ENCODE assay signal across 19 cellular contexts in the genomic region with DNA sequence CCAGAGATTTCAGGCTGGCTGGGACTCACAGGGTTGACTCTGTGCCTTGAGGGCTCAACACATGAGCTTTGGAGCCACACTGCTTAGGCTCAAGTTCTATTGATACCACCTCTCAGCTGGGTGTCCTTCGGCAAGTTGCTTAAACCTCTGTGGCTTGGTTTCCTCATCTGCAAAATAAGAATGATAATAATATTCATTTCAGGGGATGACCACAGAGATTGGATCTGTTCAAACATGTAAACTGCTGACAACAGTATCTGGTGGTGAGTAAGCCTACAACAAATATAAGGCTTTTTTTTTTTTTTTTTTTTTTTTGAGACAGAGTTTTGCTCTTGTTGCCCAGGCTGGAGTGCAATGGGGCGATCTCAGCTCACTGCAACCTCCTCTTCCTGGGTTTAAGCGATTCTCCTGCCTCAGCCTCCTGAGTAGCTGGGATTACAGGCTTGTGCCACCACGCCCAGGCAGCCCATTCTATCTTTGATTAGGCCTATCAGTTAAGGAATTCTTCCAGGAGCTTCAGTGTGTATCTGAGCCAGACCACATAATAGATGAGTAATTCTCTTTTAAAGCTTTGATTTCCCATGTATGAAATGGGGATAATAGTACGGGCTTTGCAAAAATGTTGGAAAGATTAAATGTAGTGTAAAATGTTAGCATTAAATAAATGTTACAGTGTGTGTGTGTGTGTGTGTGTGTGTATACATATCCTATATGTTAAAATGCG.
DNase-seq lines count a peak whose midpoint lies in the region; ATAC-seq and TF ChIP-seq lines count a peak whose summit lies in the region.
"Had no signal": no experiment of that assay in that cellular context is flagged by ENCODE, and none has a peak within 500 bp of the region (broad histone marks: within the 10 kb centered on the region; RNA-seq: fewer than 3 reads in every experiment).

No MANE protein-coding gene starts in this region.

- no peak for TF ChIP-seq POLR2A in breast epithelium (IDR thresholded peaks at IDR 0.05)

- TF ChIP-seq CTCF in MCF 10A (IDR thresholded peaks at IDR 0.05; ENCODE audit: unreplicated experiment) (no peak), breast epithelium (IDR thresholded peaks at IDR 0.05) (no peak)

- CTCF ChIA-PET in MCF 10A (lab: Yijun Ruan, JAX), result interaction anchor here (0.7 to 1.4 kb wide), 4 partner anchors 10 to 596 kb away, joined by 3 to 6 read pairs (median 4); no protein-coding TSS in a partner anchor
- CTCF ChIA-PET in activated CD4-positive, alpha-beta T cell treated with anti-CD3 and anti-CD28 coated beads, Interleukin-2, amount 10 ng/mL, durations not matched to agents 7 days and 5 days (lab: Charles Lee), result no interaction called here
- CTCF ChIA-PET in activated CD4-positive, alpha-beta T cell treated with anti-CD3 and anti-CD28 coated beads for 36 hours (lab: Charles Lee), result no interaction called here

- no peaks in the 10 kb centered on the region for H3K27me3 ChIP-seq in breast epithelium
- no peaks in the 10 kb centered on the region for H3K27me3 ChIP-seq in esophagus (ENCODE audit: control insufficient read depth in 1 of 2, insufficient read depth in 2 of 2, low read length in 2 of 2)
- H3K27me3 ChIP-seq: BE2C, Peyer's patch had no signal

- DNase-seq in MCF 10A (ENCODE audit: unreplicated experiment) (peak; percentile 76), breast epithelium (ENCODE audit: low spot score in 2 of 2) (no peak), kidney glomerular epithelial cell (lab: John Stamatoyannopoulos, UW) (peak; percentile 56), NCI-H1436 treated with DMSO at 0.1 percent for 48 hours (lab: John Stamatoyannopoulos, UW) (no peak)
- no peak for DNase-seq in effector CD4-positive, alpha-beta T cell
- no peak for DNase-seq in activated CD4-positive, alpha-beta T cell treated with anti-CD3 and anti-CD28 coated beads, Interleukin-2, amount 10 ng/mL, durations not matched to agents 7 days and 5 days
- no peak for DNase-seq in activated CD4-positive, alpha-beta T cell treated with anti-CD3 and anti-CD28 coated beads for 36 hours
- DNase-seq: BE2C; CD4-positive, alpha-beta T cell; DMS79 treated with DMSO at 0.1 percent for 48 hours; NCI-H146; NCI-H2081; NCI-H82; Peyer's patch; SHP77; SK-N-SH had no signal

- H3K36me3 Mint-ChIP-seq in MCF 10A (ENCODE audit: insufficient read depth, unreplicated experiment), result no peaks in the 10 kb centered on the region
- H3K36me3 Mint-ChIP-seq in activated CD4-positive, alpha-beta T cell treated with anti-CD3 and anti-CD28 coated beads, Interleukin-2, amount 10 ng/mL, durations not matched to agents 7 days and 5 days (ENCODE audit: low read depth), result no peaks in the 10 kb centered on the region
- H3K36me3 Mint-ChIP-seq in activated CD4-positive, alpha-beta T cell treated with anti-CD3 and anti-CD28 coated beads for 36 hours (ENCODE audit: low read depth), result no peaks in the 10 kb centered on the region

- no peaks in the 10 kb centered on the region for H3K9me3 ChIP-seq in breast epithelium
- no peaks in the 10 kb centered on the region for H3K9me3 ChIP-seq in esophagus (ENCODE audit: control insufficient read depth in 2 of 2, insufficient read depth in 1 of 2, low read depth in 1 of 2, low read length in 1 of 2)
- H3K9me3 ChIP-seq: BE2C, Peyer's patch, SK-N-SH had no signal

- intact Hi-C loops in MCF 10A (cut with micrococcal nuclease), result no loop called here
- intact Hi-C loops in breast epithelium (cut with DNase I; ENCODE audit: low total_unique reads), result no loop called here
- intact Hi-C loops in activated CD4-positive, alpha-beta T cell treated with anti-CD3 and anti-CD28 coated beads for 36 hours (cut with DNase I, micrococcal nuclease), result no loop called here

- BruUV-seq in MCF 10A (replicated peaks; lab: Mats Ljungman, UMichigan), result no TSS peak

- H3K9me3 Mint-ChIP-seq in MCF 10A (ENCODE audit: unreplicated experiment), result no peaks in the 10 kb centered on the region
- no peaks in the 10 kb centered on the region for H3K9me3 Mint-ChIP-seq in activated CD4-positive, alpha-beta T cell treated with anti-CD3 and anti-CD28 coated beads, Interleukin-2, amount 10 ng/mL, durations not matched to agents 7 days and 5 days
- H3K9me3 Mint-ChIP-seq in activated CD4-positive, alpha-beta T cell treated with anti-CD3 and anti-CD28 coated beads for 36 hours (ENCODE audit: low read depth), result no peaks in the 10 kb centered on the region
- H3K9me3 Mint-ChIP-seq: CD4-positive, alpha-beta T cell had no signal

- H3K27ac ChIP-seq in breast epithelium (peak overlapping the region in 1 of 2 donors; percentile 32), esophagus (ENCODE audit: low read depth in 2 of 2, low read length in 1 of 2) (peak overlapping the region; percentile 91 to 94)
- H3K27ac ChIP-seq: 22Rv1, HL-60, Peyer's patch had no signal

- POLR2A ChIA-PET in MCF 10A (lab: Yijun Ruan, JAX), result interaction anchor here (0.6 to 2.5 kb wide), 21 partner anchors 12 to 596 kb away, joined by 3 to 19 read pairs (median 3); no protein-coding TSS in a partner anchor
- POLR2A ChIA-PET in activated CD4-positive, alpha-beta T cell treated with anti-CD3 and anti-CD28 coated beads, Interleukin-2, amount 10 ng/mL, durations not matched to agents 7 days and 5 days (lab: Charles Lee), result no interaction called here
- POLR2A ChIA-PET in activated CD4-positive, alpha-beta T cell treated with anti-CD3 and anti-CD28 coated beads for 36 hours (lab: Charles Lee), result no interaction called here

- no peak for ATAC-seq in activated CD4-positive, alpha-beta T cell treated with anti-CD3 and anti-CD28 coated beads for 36 hours

- H3K4me1 ChIP-seq in breast epithelium (peaks cover 0 to 11% of the 10 kb centered on the region in 2 donors), esophagus (ENCODE audit: control insufficient read depth in 2 of 2, insufficient read depth in 2 of 2, low read length in 1 of 2) (peaks cover 0 to 15% of the 10 kb centered on the region in 2 donors)
- H3K4me1 ChIP-seq: BE2C had no signal

- 48 to 62% methylated on average over 6 of the region's 6 CpGs for WGBS in esophagus, 2 donors

- H3K4me1 Mint-ChIP-seq in MCF 10A (ENCODE audit: insufficient read depth, unreplicated experiment), result peaks cover 56% of the 10 kb centered on the region
- no peaks in the 10 kb centered on the region for H3K4me1 Mint-ChIP-seq in activated CD4-positive, alpha-beta T cell treated with anti-CD3 and anti-CD28 coated beads, Interleukin-2, amount 10 ng/mL, durations not matched to agents 7 days and 5 days
- H3K4me1 Mint-ChIP-seq in activated CD4-positive, alpha-beta T cell treated with anti-CD3 and anti-CD28 coated beads for 36 hours, result no peaks in the 10 kb centered on the region

- peak overlapping the region; percentile 63 for H3K27ac Mint-ChIP-seq in MCF 10A (ENCODE audit: low read depth, unreplicated experiment)
- H3K27ac Mint-ChIP-seq in activated CD4-positive, alpha-beta T cell treated with anti-CD3 and anti-CD28 coated beads, Interleukin-2, amount 10 ng/mL, durations not matched to agents 7 days and 5 days, result no peak overlapping the region
- H3K27ac Mint-ChIP-seq in activated CD4-positive, alpha-beta T cell treated with anti-CD3 and anti-CD28 coated beads for 36 hours, result no peak overlapping the region
- H3K27ac Mint-ChIP-seq: CD4-positive, alpha-beta T cell had no signal

- no peak overlapping the region for H3K4me3 ChIP-seq in breast epithelium
- H3K4me3 ChIP-seq in esophagus (ENCODE audit: low read depth in 1 of 2, low read length in 2 of 2), result no peak overlapping the region
- H3K4me3 ChIP-seq: Peyer's patch had no signal

- H3K27me3 Mint-ChIP-seq in MCF 10A (ENCODE audit: insufficient read depth, unreplicated experiment), result no peaks in the 10 kb centered on the region
- H3K27me3 Mint-ChIP-seq in activated CD4-positive, alpha-beta T cell treated with anti-CD3 and anti-CD28 coated beads, Interleukin-2, amount 10 ng/mL, durations not matched to agents 7 days and 5 days, result no peaks in the 10 kb centered on the region
- no peaks in the 10 kb centered on the region for H3K27me3 Mint-ChIP-seq in activated CD4-positive, alpha-beta T cell treated with anti-CD3 and anti-CD28 coated beads for 36 hours

- H3K36me3 ChIP-seq in breast epithelium (no peaks in the 10 kb centered on the region), esophagus (ENCODE audit: control insufficient read depth in 2 of 2, insufficient read depth in 2 of 2, low read length in 1 of 2) (no peaks in the 10 kb centered on the region)
- H3K36me3 ChIP-seq: BE2C, Peyer's patch had no signal

- H3K4me3 Mint-ChIP-seq in MCF 10A (ENCODE audit: unreplicated experiment), result no peak overlapping the region
- H3K4me3 Mint-ChIP-seq in activated CD4-positive, alpha-beta T cell treated with anti-CD3 and anti-CD28 coated beads, Interleukin-2, amount 10 ng/mL, durations not matched to agents 7 days and 5 days, result no peak overlapping the region
- H3K4me3 Mint-ChIP-seq in activated CD4-positive, alpha-beta T cell treated with anti-CD3 and anti-CD28 coated beads for 36 hours, result no peak overlapping the region
- H3K4me3 Mint-ChIP-seq: CD4-positive, alpha-beta T cell had no signal

Comparison
In these comparisons a context has a peak if more than half of its experiments do, and no peak if none do; other contexts are left out.
1. DNase-seq: peak in MCF 10A (single experiment) and kidney glomerular epithelial cell (single experiment); none in breast epithelium (0 of 2), NCI-H1436 treated with DMSO at 0.1 percent for 48 hours (single experiment), effector CD4-positive, alpha-beta T cell (single experiment), activated CD4-positive, alpha-beta T cell treated with anti-CD3 and anti-CD28 coated beads, Interleukin-2, amount 10 ng/mL, durations not matched to agents 7 days and 5 days (single experiment) and activated CD4-positive, alpha-beta T cell treated with anti-CD3 and anti-CD28 coated beads for 36 hours (single experiment).